8 cellular contexts compared by ENCODE assay signal in genomic region chr3:185744997-185745843, GRCh38.
DNase-seq lines count a peak whose midpoint lies in the region; ATAC-seq and TF ChIP-seq lines count a peak whose summit lies in the region.

No MANE protein-coding gene starts in this region.

- peak; percentile 64 for DNase-seq in AG04450 (ENCODE audit: low read depth, low spot score)
- DNase-seq in NOMO-1 treated with DMSO at 0.1 percent for 48 hours (lab: John Stamatoyannopoulos, UW; ENCODE audit: unreplicated experiment): peak; percentile 76
- DNase-seq in foreskin keratinocyte: peak; percentile 90 to 95
- DNase-seq in nucleus accumbens (lab: John Stamatoyannopoulos, UW): no peak
- DNase-seq in activated CD4-positive, alpha-beta T cell treated with anti-CD3 and anti-CD28 coated beads, Interleukin-2, amount 50 U/mL, for 48 hours: no peak
- no peak for DNase-seq in activated CD8-positive, alpha-beta T cell treated with anti-CD3 and anti-CD28 coated beads, Interleukin-2, amount 10 ng/mL, durations not matched to agents 7 days and 5 days

- peak; percentile 68 for ATAC-seq in GM21515 (IDR thresholded peaks at IDR 0.05; ENCODE audit: unreplicated experiment)
- ATAC-seq in foreskin keratinocyte: peak; percentile 93
- no peak for ATAC-seq in HG03442 (IDR thresholded peaks at IDR 0.05; ENCODE audit: unreplicated experiment)
- no peak for ATAC-seq in activated CD8-positive, alpha-beta T cell treated with anti-CD3 and anti-CD28 coated beads, Interleukin-2, amount 10 ng/mL, durations not matched to agents 7 days and 5 days

- CTCF ChIA-PET in AG04450 (lab: Charles Lee): interaction anchor here (0.7 to 2.4 kb wide), 4 partner anchors 9 to 23 kb away, joined by 3 to 18 read pairs (median 6); no protein-coding TSS in a partner anchor
- CTCF ChIA-PET in activated CD8-positive, alpha-beta T cell treated with anti-CD3 and anti-CD28 coated beads, Interleukin-2, amount 10 ng/mL, durations not matched to agents 7 days and 5 days (lab: Charles Lee): interaction anchor here (1.7 to 4.0 kb wide), 3 partner anchors 11 to 85 kb away, joined by 5 to 29 read pairs (median 9); no protein-coding TSS in a partner anchor

- H3K27me3 ChIP-seq in AG04450 (ENCODE audit: control insufficient read depth, insufficient read depth, low read length) (no peaks in the 10 kb centered on the region), foreskin keratinocyte (no peaks in the 10 kb centered on the region)

- H3K27me3 Mint-ChIP-seq in activated CD8-positive, alpha-beta T cell treated with anti-CD3 and anti-CD28 coated beads, Interleukin-2, amount 10 ng/mL, durations not matched to agents 7 days and 5 days (ENCODE audit: low read depth): peaks cover 5% of the 10 kb centered on the region

- TF ChIP-seq CTCF in AG04450 (IDR thresholded peaks at IDR 0.05; ENCODE audit: low read depth, low read length) (no peak), foreskin keratinocyte (conservative IDR thresholded peaks at IDR 0.05) (no peak)

- H3K36me3 Mint-ChIP-seq in activated CD8-positive, alpha-beta T cell treated with anti-CD3 and anti-CD28 coated beads, Interleukin-2, amount 10 ng/mL, durations not matched to agents 7 days and 5 days (ENCODE audit: low read depth): no peaks in the 10 kb centered on the region

- H3K27ac Mint-ChIP-seq in activated CD8-positive, alpha-beta T cell treated with anti-CD3 and anti-CD28 coated beads, Interleukin-2, amount 10 ng/mL, durations not matched to agents 7 days and 5 days: no peak overlapping the region

- H3K4me3 Mint-ChIP-seq in activated CD8-positive, alpha-beta T cell treated with anti-CD3 and anti-CD28 coated beads, Interleukin-2, amount 10 ng/mL, durations not matched to agents 7 days and 5 days: no peak overlapping the region

- no peak overlapping the region for H3K4me3 ChIP-seq in AG04450 (ENCODE audit: low read depth, low read length)

- peaks cover 3% of the 10 kb centered on the region for H3K4me1 Mint-ChIP-seq in activated CD8-positive, alpha-beta T cell treated with anti-CD3 and anti-CD28 coated beads, Interleukin-2, amount 10 ng/mL, durations not matched to agents 7 days and 5 days (ENCODE audit: low read depth)

- no peaks in the 10 kb centered on the region for H3K9me3 ChIP-seq in AG04450 (ENCODE audit: control insufficient read depth, insufficient read depth, low read length)

- peaks cover 48% of the 10 kb centered on the region for H3K4me1 ChIP-seq in foreskin keratinocyte

- no peaks in the 10 kb centered on the region for H3K9me3 Mint-ChIP-seq in activated CD8-positive, alpha-beta T cell treated with anti-CD3 and anti-CD28 coated beads, Interleukin-2, amount 10 ng/mL, durations not matched to agents 7 days and 5 days (ENCODE audit: insufficient read depth)

- H3K27ac ChIP-seq in AG04450 (ENCODE audit: low read depth, low read length) (peak overlapping the region; percentile 71), foreskin keratinocyte (peak overlapping the region; percentile 91)

- POLR2A ChIA-PET in AG04450 (lab: Yijun Ruan, JAX): interaction anchor here (0.5 to 0.9 kb wide), 4 partner anchors 11 to 85 kb away, joined by 3 to 9 read pairs (median 6); no protein-coding TSS in a partner anchor
- POLR2A ChIA-PET in activated CD8-positive, alpha-beta T cell treated with anti-CD3 and anti-CD28 coated beads, Interleukin-2, amount 10 ng/mL, durations not matched to agents 7 days and 5 days (lab: Charles Lee): interaction anchor here (0.6 kb wide), 1 partner anchor 980 kb away, joined by 3 read pairs; no protein-coding TSS in a partner anchor

Comparison
In these comparisons a context has a peak if more than half of its experiments do, and no peak if none do; other contexts are left out.
1. DNase-seq: peak in AG04450 (single experiment), NOMO-1 treated with DMSO at 0.1 percent for 48 hours (single experiment) and foreskin keratinocyte (2 of 2); none in nucleus accumbens (0 of 56), activated CD4-positive, alpha-beta T cell treated with anti-CD3 and anti-CD28 coated beads, Interleukin-2, amount 50 U/mL, for 48 hours (0 of 2) and activated CD8-positive, alpha-beta T cell treated with anti-CD3 and anti-CD28 coated beads, Interleukin-2, amount 10 ng/mL, durations not matched to agents 7 days and 5 days (single experiment).
2. ATAC-seq: peak in GM21515 (single experiment) and foreskin keratinocyte (single experiment); none in HG03442 (single experiment) and activated CD8-positive, alpha-beta T cell treated with anti-CD3 and anti-CD28 coated beads, Interleukin-2, amount 10 ng/mL, durations not matched to agents 7 days and 5 days (single experiment).